ENCODE assay signal across 1 cellular context in genomic region chr4:103198111-103198765, GRCh38.
TF ChIP-seq lines count a peak whose summit lies in the region.

TSS of gene CENPE (minus strand) at chr4:103198343. CDS start at chr4:103198319, 24 bp downstream.

TF ChIP-seq in K562, 482 proteins besides CTCF, POLR2A, EP300 and RAD21 (continued from another document and continues in another):
- TF ChIP-seq STAT5A (IDR thresholded peaks at IDR 0.05; ENCODE audit: borderline replicate concordance, low read length): no peak
- TF ChIP-seq CBFB (CRISPR knock-in tag; IDR thresholded peaks at IDR 0.05): no peak
- TF ChIP-seq ETV5 (CRISPR knock-in tag; IDR thresholded peaks at IDR 0.05; ENCODE audit: low read depth): no peak
- TF ChIP-seq PHF21A (IDR thresholded peaks at IDR 0.05; ENCODE audit: borderline replicate concordance, low read depth): no peak
- no peak for TF ChIP-seq RBM17 (IDR thresholded peaks at IDR 0.05; ENCODE audit: borderline replicate concordance, low read depth, low read length)
- peak in 1 of 2 experiments; percentile 98; a peak in 2 of 4 replicates for TF ChIP-seq NONO (IDR thresholded peaks at IDR 0.05; ENCODE audit: low read depth in 2 of 2, low read length in 1 of 2)
- no peak for TF ChIP-seq THRB (CRISPR knock-in tag; conservative IDR thresholded peaks at IDR 0.05)
- no peak for TF ChIP-seq ZNF212 (CRISPR knock-in tag; IDR thresholded peaks at IDR 0.05)
- no peak for TF ChIP-seq ZNF217 (CRISPR knock-in tag; IDR thresholded peaks at IDR 0.05)
- no peak for TF ChIP-seq ARID1B (IDR thresholded peaks at IDR 0.05)
- no peak for TF ChIP-seq RBM34 (IDR thresholded peaks at IDR 0.05; ENCODE audit: borderline replicate concordance, insufficient read depth, low read length)
- no peak for TF ChIP-seq IRF1 (CRISPR knock-in tag; IDR thresholded peaks at IDR 0.05; ENCODE audit: borderline replicate concordance)
- TF ChIP-seq ZBTB34 (CRISPR knock-in tag; IDR thresholded peaks at IDR 0.05): no peak
- peak; percentile 91 for TF ChIP-seq EP400 (IDR thresholded peaks at IDR 0.05)
- TF ChIP-seq RNF2 (IDR thresholded peaks at IDR 0.05): peak; percentile 57; the same call in 1 of the 2 replicates
- no peak for TF ChIP-seq PBX2 (CRISPR knock-in tag; IDR thresholded peaks at IDR 0.05; ENCODE audit: low read depth)
- no peak for TF ChIP-seq PBX2 (tag; conservative IDR thresholded peaks at IDR 0.05; ENCODE audit: low read depth)
- no peak for TF ChIP-seq ZNF224 (CRISPR knock-in tag; IDR thresholded peaks at IDR 0.05)
- TF ChIP-seq ZNF239 (CRISPR knock-in tag; IDR thresholded peaks at IDR 0.05): no peak
- peak; percentile 41; the same call in 1 of the 2 replicates for TF ChIP-seq TGIF2 (CRISPR knock-in tag; IDR thresholded peaks at IDR 0.05)
- no peak for TF ChIP-seq ZNF311 (CRISPR knock-in tag; IDR thresholded peaks at IDR 0.05)
- no peak for TF ChIP-seq DDX20 (tag; IDR thresholded peaks at IDR 0.05; ENCODE audit: low read depth)
- TF ChIP-seq CBX5 (IDR thresholded peaks at IDR 0.05; ENCODE audit: borderline replicate concordance, low read depth): 0 out of 2 replicates have a peak, but pooled peaks have one; percentile 1
- 0 out of 2 replicates have a peak, but pooled peaks have one; percentile 25 for TF ChIP-seq MTA1 (IDR thresholded peaks at IDR 0.05; ENCODE audit: borderline replicate concordance)
- TF ChIP-seq EHMT2 (IDR thresholded peaks at IDR 0.05): no peak
- TF ChIP-seq ZC3H11A (IDR thresholded peaks at IDR 0.05; ENCODE audit: low read depth, low read length): no peak
- no peak for TF ChIP-seq POLR2AphosphoS2 (IDR thresholded peaks at IDR 0.05; ENCODE audit: low read length)
- no peak for TF ChIP-seq SFPQ (IDR thresholded peaks at IDR 0.05; ENCODE audit: low read depth, low read length)
- TF ChIP-seq MYC (IDR thresholded peaks at IDR 0.05; ENCODE audit: low read depth, low read length): peak; percentile 68
- TF ChIP-seq MYC (CRISPR knock-in tag; IDR thresholded peaks at IDR 0.05; ENCODE audit: borderline replicate concordance, low read depth): no peak
- no peak for TF ChIP-seq ZNF165 (CRISPR knock-in tag; IDR thresholded peaks at IDR 0.05; ENCODE audit: borderline replicate concordance)
- no peak for TF ChIP-seq ZFP36 (IDR thresholded peaks at IDR 0.05; ENCODE audit: low read depth, low read length, partially characterized antibody)
- no peak for TF ChIP-seq KLF10 (CRISPR knock-in tag; IDR thresholded peaks at IDR 0.05)
- no peak for TF ChIP-seq DIDO1 (tag; IDR thresholded peaks at IDR 0.05; ENCODE audit: low read depth)
- peak; percentile 86 for TF ChIP-seq NEUROD1 (IDR thresholded peaks at IDR 0.05; ENCODE audit: borderline replicate concordance, low read depth, low read length, partially characterized antibody)
- TF ChIP-seq NCOA4 (IDR thresholded peaks at IDR 0.05; ENCODE audit: partially characterized antibody): no peak
- TF ChIP-seq CBX3 (IDR thresholded peaks at IDR 0.05; ENCODE audit: borderline replicate concordance in 1 of 2, low read length in 2 of 2): no peak
- peak in 1 of 2 experiments; percentile 99; a peak in 2 of 4 replicates for TF ChIP-seq FOXK2 (conservative IDR thresholded peaks at IDR 0.05 in 1 of 2, IDR thresholded peaks at IDR 0.05 in 1 of 2; ENCODE audit: low read depth in 2 of 2)
- no peak for TF ChIP-seq CHD1 (IDR thresholded peaks at IDR 0.05; ENCODE audit: low read length)
- peak; percentile 99 for TF ChIP-seq ZFX (CRISPR knock-in tag; IDR thresholded peaks at IDR 0.05)
- no peak for TF ChIP-seq CREB3 (tag; conservative IDR thresholded peaks at IDR 0.05; ENCODE audit: low read depth)
- TF ChIP-seq ZZZ3 (IDR thresholded peaks at IDR 0.05): no peak
- TF ChIP-seq HOXB6 (CRISPR knock-in tag; IDR thresholded peaks at IDR 0.05; ENCODE audit: borderline replicate concordance): no peak
- TF ChIP-seq SP2 (IDR thresholded peaks at IDR 0.05; ENCODE audit: extremely low read depth, low read depth, low read length, poor library complexity, severe bottlenecking): no peak
- peak; percentile 95 for TF ChIP-seq ATF3 (IDR thresholded peaks at IDR 0.05)
- 0 out of 2 replicates have a peak, but pooled peaks have one; percentile 71 for TF ChIP-seq ATF3 (CRISPR knock-in tag; conservative IDR thresholded peaks at IDR 0.05)
- TF ChIP-seq GTF2F1 (IDR thresholded peaks at IDR 0.05; ENCODE audit: low read depth, low read length): no peak
- no peak for TF ChIP-seq CBX2 (IDR thresholded peaks at IDR 0.05; ENCODE audit: insufficient read depth, low read length, poor library complexity, severe bottlenecking)
- no peak for TF ChIP-seq FOXO4 (CRISPR knock-in tag; IDR thresholded peaks at IDR 0.05)
- TF ChIP-seq MAZ (CRISPR knock-in tag; conservative IDR thresholded peaks at IDR 0.05 in 1 of 2, IDR thresholded peaks at IDR 0.05 in 1 of 2): peak; percentile 19 to 74; a peak in 3 of 4 replicates
- no peak for TF ChIP-seq RREB1 (CRISPR knock-in tag; IDR thresholded peaks at IDR 0.05)
- TF ChIP-seq MCM7 (IDR thresholded peaks at IDR 0.05): no peak
- no peak for TF ChIP-seq ZNF253 (CRISPR knock-in tag; conservative IDR thresholded peaks at IDR 0.05)
- TF ChIP-seq KLF6 (CRISPR knock-in tag; IDR thresholded peaks at IDR 0.05; ENCODE audit: borderline replicate concordance): no peak
